22 cellular contexts compared by ENCODE assay signal in the genomic region with DNA sequence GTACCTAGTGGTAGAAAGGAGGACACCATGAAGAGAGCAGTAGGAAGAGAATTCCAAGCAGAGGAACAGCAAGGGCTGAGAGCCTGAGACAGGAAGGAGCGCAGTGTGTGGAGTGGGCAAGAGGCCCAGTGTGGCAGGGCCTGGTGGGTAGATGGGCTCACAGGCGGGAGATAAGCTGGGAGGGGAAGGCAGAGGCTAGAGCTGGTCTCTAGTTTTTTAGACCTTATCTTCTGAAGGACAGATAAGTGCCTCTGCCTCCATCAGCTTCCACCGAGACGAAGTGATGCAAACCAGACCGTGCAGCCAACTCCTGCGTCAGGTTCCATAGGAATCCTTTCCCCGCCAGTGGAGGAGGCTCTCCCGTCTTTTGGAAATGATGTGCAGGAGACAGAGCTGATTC. TPM values are rescaled to one million over a fixed set of nuclear protein-coding genes. Genes with fewer than 3 reads are reported as not detected.
"Had no signal": no experiment of that assay in that cellular context is flagged by ENCODE, and none has a peak within 500 bp of the region (broad histone marks: within the 10 kb centered on the region; RNA-seq: fewer than 3 reads in every experiment).

No MANE protein-coding gene starts in this region.

- H3K9me3 ChIP-seq: body of pancreas, lower lobe of right lung, psoas muscle, tibial artery had no signal

- H3K4me1 ChIP-seq: lower lobe of right lung, psoas muscle, tibial artery had no signal

- H3K27me3 ChIP-seq: body of pancreas had no signal

- DNase-seq: activated CD4-positive, alpha-beta T cell treated with anti-CD3 and anti-CD28 coated beads for 36 hours; activated CD4-positive, alpha-beta T cell treated with anti-CD3 and anti-CD28 coated beads, Interleukin-2, amount 50 U/mL, for 48 hours; activated gamma-delta T cell treated with Interleukin-2 at 50 U/mL for 16 hours; activated naive CD8-positive, alpha-beta T cell treated with anti-CD3 and anti-CD28 coated beads for 36 hours; body of pancreas; dorsolateral prefrontal cortex; foreskin melanocyte; glutamatergic neuron; hippocampal formation; left cardiac atrium; lower lobe of right lung; psoas muscle; right cardiac atrium; stimulated activated CD4-positive, alpha-beta T cell treated with anti-CD3 and anti-CD28 coated beads, Interleukin-2, amount 100 ng/mL, for 24 hours; stimulated activated naive CD4-positive, alpha-beta T cell treated with Interleukin-2 at 50 U/mL for 16 hours; tibial artery had no signal

- H3K27ac ChIP-seq: lower lobe of right lung, psoas muscle, tibial artery had no signal

- H3K4me3 ChIP-seq: body of pancreas, dorsolateral prefrontal cortex, lower lobe of right lung, psoas muscle, tibial artery had no signal

- H3K36me3 ChIP-seq: lower lobe of right lung, tibial artery had no signal

- H3K4me3 Mint-ChIP-seq: activated CD4-positive, alpha-beta T cell treated with anti-CD3 and anti-CD28 coated beads for 36 hours; activated naive CD8-positive, alpha-beta T cell treated with anti-CD3 and anti-CD28 coated beads for 36 hours; activated T-helper 1 cell treated with anti-CD3 and anti-CD28 coated beads, Interleukin-12 subunit alpha, Interleukin-12 subunit beta, Interleukin-2, Interleukin-4 antibody, amounts not matched to agents 30 ng/mL and 10 ng/mL and 1 ng/mL, durations not matched to agents 14 hours and 24 hours and 36 hours; natural killer cell treated with Interleukin-12 subunit alpha and Interleukin-12 subunit beta and Interleukin-15 and Interleukin-18, amount 100 ng/mL, for 72 hours; T-helper 1 cell treated with Interleukin-12 subunit alpha and Interleukin-12 subunit beta and Interleukin-4 antibody, amounts not matched to agents 30 μg/mL and 1 μg/mL, for 36 hours had no signal

- ATAC-seq: activated CD4-positive, alpha-beta T cell treated with anti-CD3 and anti-CD28 coated beads for 36 hours; body of pancreas; lower lobe of right lung; natural killer cell treated with Interleukin-12 subunit alpha and Interleukin-12 subunit beta and Interleukin-15 and Interleukin-18, amount 100 ng/mL, for 72 hours; psoas muscle; right cardiac atrium had no signal

- H3K9me3 Mint-ChIP-seq: activated naive CD8-positive, alpha-beta T cell treated with anti-CD3 and anti-CD28 coated beads for 36 hours; activated T-helper 1 cell treated with anti-CD3 and anti-CD28 coated beads, Interleukin-12 subunit alpha, Interleukin-12 subunit beta, Interleukin-2, Interleukin-4 antibody, amounts not matched to agents 30 ng/mL and 10 ng/mL and 1 ng/mL, durations not matched to agents 14 hours and 24 hours and 36 hours; natural killer cell treated with Interleukin-12 subunit alpha and Interleukin-12 subunit beta and Interleukin-15 and Interleukin-18, amount 100 ng/mL, for 72 hours; T-helper 1 cell treated with Interleukin-12 subunit alpha and Interleukin-12 subunit beta and Interleukin-4 antibody, amounts not matched to agents 30 μg/mL and 1 μg/mL, for 36 hours had no signal

- FAIRE-seq: colon, islet of Langerhans, urothelium cell line had no signal

- H3K36me3 Mint-ChIP-seq: activated naive CD8-positive, alpha-beta T cell treated with anti-CD3 and anti-CD28 coated beads for 36 hours; natural killer cell treated with Interleukin-12 subunit alpha and Interleukin-12 subunit beta and Interleukin-15 and Interleukin-18, amount 100 ng/mL, for 72 hours had no signal

- H3K27ac Mint-ChIP-seq: activated CD4-positive, alpha-beta T cell treated with anti-CD3 and anti-CD28 coated beads for 36 hours; activated naive CD8-positive, alpha-beta T cell treated with anti-CD3 and anti-CD28 coated beads for 36 hours; activated T-helper 1 cell treated with anti-CD3 and anti-CD28 coated beads, Interleukin-12 subunit alpha, Interleukin-12 subunit beta, Interleukin-2, Interleukin-4 antibody, amounts not matched to agents 30 ng/mL and 10 ng/mL and 1 ng/mL, durations not matched to agents 14 hours and 24 hours and 36 hours; T-helper 1 cell treated with Interleukin-12 subunit alpha and Interleukin-12 subunit beta and Interleukin-4 antibody, amounts not matched to agents 30 μg/mL and 1 μg/mL, for 36 hours had no signal

- H3K27me3 Mint-ChIP-seq: activated CD4-positive, alpha-beta T cell treated with anti-CD3 and anti-CD28 coated beads for 36 hours; activated naive CD8-positive, alpha-beta T cell treated with anti-CD3 and anti-CD28 coated beads for 36 hours had no signal

RNA-seq across cellular contexts. Expression of a gene that starts 33.6 kb away (rescaled TPM):
- total RNA-seq: right cardiac atrium had no signal
